Comparison of ENCODE assay signal across 28 cellular contexts in the genomic region with DNA sequence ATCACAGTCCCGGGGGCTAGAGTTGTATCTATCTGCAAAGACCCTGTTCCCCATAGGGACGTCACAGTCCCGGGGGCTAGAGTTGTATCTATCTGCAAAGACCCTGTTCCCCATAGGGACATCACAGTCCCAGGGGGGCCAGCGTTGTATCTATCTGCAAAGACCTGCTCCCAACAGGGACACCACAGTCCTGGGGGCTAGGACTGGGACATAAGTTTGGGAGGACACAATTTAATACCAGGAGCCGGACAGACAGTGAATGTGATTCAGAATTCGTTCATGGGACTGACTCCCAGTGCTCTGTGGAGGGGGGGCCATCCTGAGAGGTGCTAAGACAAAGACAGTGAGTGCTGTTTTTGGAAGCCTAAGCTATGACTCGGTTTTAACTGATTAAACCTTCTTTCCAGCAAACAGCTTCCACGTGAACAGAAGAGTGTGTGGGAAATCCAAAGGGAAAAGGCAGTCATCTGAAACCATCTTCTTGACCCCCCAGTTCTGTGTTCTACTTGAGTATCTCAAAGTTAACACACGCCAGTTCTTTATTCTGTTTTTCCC.
DNase-seq lines count a peak whose midpoint lies in the region; ATAC-seq and TF ChIP-seq lines count a peak whose summit lies in the region.
"Had no signal": no experiment of that assay in that cellular context is flagged by ENCODE, and none has a peak within 500 bp of the region (broad histone marks: within the 10 kb centered on the region; RNA-seq: fewer than 3 reads in every experiment).

No MANE protein-coding gene starts in this region.

- in situ Hi-C loops in brain microvascular endothelial cell (cut with HindIII; ENCODE audit: low pct_ligation_motif_present, low sequenced_read_pairs): no loop called here

- no peak overlapping the region for H3K4me3 Mint-ChIP-seq in activated naive CD8-positive, alpha-beta T cell treated with anti-CD3 and anti-CD28 coated beads, Interleukin-2, amount 10 ng/mL, durations not matched to agents 7 days and 5 days
- no peak overlapping the region for H3K4me3 Mint-ChIP-seq in activated naive CD8-positive, alpha-beta T cell treated with anti-CD3 and anti-CD28 coated beads for 36 hours
- no peak overlapping the region for H3K4me3 Mint-ChIP-seq in nephron progenitor cell
- H3K4me3 Mint-ChIP-seq: activated CD8-positive, alpha-beta memory T cell treated with anti-CD3 and anti-CD28 coated beads, Interleukin-2, amount 10 ng/mL, durations not matched to agents 7 days and 5 days; activated T-cell treated with anti-CD3 and anti-CD28 coated beads, Interleukin-2, amount 50 U/mL, for 4 hours; CD8-positive, alpha-beta T cell; dendritic cell treated with granulocyte-macrophage colony-stimulating factor and Interleukin-4, amounts not matched to agents 40 ng/mL and 50 ng/mL, for 4 days; immature natural killer cell had no signal

- no peak overlapping the region for H3K27ac ChIP-seq in brain microvascular endothelial cell
- H3K27ac ChIP-seq: esophagus squamous epithelium, KMS-11, left ventricle myocardium inferior, PC-9, transverse colon had no signal

- ATAC-seq in activated naive CD8-positive, alpha-beta T cell treated with anti-CD3 and anti-CD28 coated beads, Interleukin-2, amount 10 ng/mL, durations not matched to agents 7 days and 5 days (ENCODE audit: low read depth): no peak
- ATAC-seq: activated CD8-positive, alpha-beta memory T cell treated with anti-CD3 and anti-CD28 coated beads, Interleukin-2, amount 10 ng/mL, durations not matched to agents 7 days and 5 days; activated T-cell treated with anti-CD3 and anti-CD28 coated beads, Interleukin-2, amount 50 U/mL, for 4 hours; CD8-positive, alpha-beta T cell; sciatic nerve had no signal

- TF ChIP-seq CTCF in brain microvascular endothelial cell (IDR thresholded peaks at IDR 0.05; ENCODE audit: low read depth, low read length, missing control alignments): no peak
- no peak for TF ChIP-seq CTCF in nephron progenitor cell (IDR thresholded peaks at IDR 0.05)

- POLR2A ChIA-PET in activated naive CD8-positive, alpha-beta T cell treated with anti-CD3 and anti-CD28 coated beads, Interleukin-2, amount 10 ng/mL, durations not matched to agents 7 days and 5 days (lab: Charles Lee): no interaction called here

- no peaks in the 10 kb centered on the region for H3K36me3 ChIP-seq in brain microvascular endothelial cell (replicated peaks)
- H3K36me3 ChIP-seq: esophagus squamous epithelium, left ventricle myocardium inferior, transverse colon had no signal

- H3K36me3 Mint-ChIP-seq in activated naive CD8-positive, alpha-beta T cell treated with anti-CD3 and anti-CD28 coated beads, Interleukin-2, amount 10 ng/mL, durations not matched to agents 7 days and 5 days: no peaks in the 10 kb centered on the region
- no peaks in the 10 kb centered on the region for H3K36me3 Mint-ChIP-seq in activated naive CD8-positive, alpha-beta T cell treated with anti-CD3 and anti-CD28 coated beads for 36 hours
- no peaks in the 10 kb centered on the region for H3K36me3 Mint-ChIP-seq in nephron progenitor cell (ENCODE audit: low read depth)
- H3K36me3 Mint-ChIP-seq: activated CD8-positive, alpha-beta memory T cell treated with anti-CD3 and anti-CD28 coated beads, Interleukin-2, amount 10 ng/mL, durations not matched to agents 7 days and 5 days; CD8-positive, alpha-beta T cell; immature natural killer cell had no signal

- H3K4me3 ChIP-seq in brain microvascular endothelial cell (ENCODE audit: low read depth, low read length): no peak overlapping the region
- H3K4me3 ChIP-seq: esophagus squamous epithelium, left ventricle myocardium inferior, PC-9, transverse colon had no signal

- peak; percentile 8 for DNase-seq in activated naive CD8-positive, alpha-beta T cell treated with anti-CD3 and anti-CD28 coated beads, Interleukin-2, amount 10 ng/mL, durations not matched to agents 7 days and 5 days
- DNase-seq in activated naive CD8-positive, alpha-beta T cell treated with anti-CD3 and anti-CD28 coated beads for 36 hours: no peak
- DNase-seq in brain microvascular endothelial cell (peak; percentile 5), nephron progenitor cell (no peak), islet precursor cell (no peak), retina (no peak), mucosa of gallbladder (ENCODE audit: low spot score) (no peak)
- no peak for DNase-seq in stimulated activated naive CD4-positive, alpha-beta T cell (lab: John Stamatoyannopoulos, UW)
- DNase-seq: 8988T; activated CD4-positive, alpha-beta T cell treated with anti-CD3 and anti-CD28 coated beads, Interleukin-2, amount 50 U/mL, for 4 hours; activated CD8-positive, alpha-beta memory T cell treated with anti-CD3 and anti-CD28 coated beads, Interleukin-2, amount 10 ng/mL, durations not matched to agents 7 days and 5 days; activated T-cell treated with anti-CD3 and anti-CD28 coated beads, Interleukin-2, amount 50 U/mL, for 4 hours; CD8-positive, alpha-beta T cell; esophagus squamous epithelium; HCEC 1CT; hypothalamus; immature natural killer cell; left ventricle myocardium inferior; mesendoderm; NCI-H2029 treated with DMSO at 0.1 percent for 48 hours; NCI-H69; PC-9; SK-N-SH; stimulated activated CD4-positive, alpha-beta T cell treated with anti-CD3 and anti-CD28 coated beads, Interleukin-4, amount 100 ng/mL, for 24 hours; transverse colon had no signal

- H3K27me3 Mint-ChIP-seq in activated naive CD8-positive, alpha-beta T cell treated with anti-CD3 and anti-CD28 coated beads, Interleukin-2, amount 10 ng/mL, durations not matched to agents 7 days and 5 days: peaks cover 38% of the 10 kb centered on the region
- peaks cover 52% of the 10 kb centered on the region for H3K27me3 Mint-ChIP-seq in activated naive CD8-positive, alpha-beta T cell treated with anti-CD3 and anti-CD28 coated beads for 36 hours
- H3K27me3 Mint-ChIP-seq in nephron progenitor cell (ENCODE audit: low read depth, poor library complexity): no peaks in the 10 kb centered on the region

- no peaks in the 10 kb centered on the region for H3K27me3 ChIP-seq in brain microvascular endothelial cell (replicated peaks)
- H3K27me3 ChIP-seq: esophagus squamous epithelium, transverse colon had no signal

- H3K9me3 Mint-ChIP-seq in activated naive CD8-positive, alpha-beta T cell treated with anti-CD3 and anti-CD28 coated beads, Interleukin-2, amount 10 ng/mL, durations not matched to agents 7 days and 5 days: no peaks in the 10 kb centered on the region
- H3K9me3 Mint-ChIP-seq in activated naive CD8-positive, alpha-beta T cell treated with anti-CD3 and anti-CD28 coated beads for 36 hours: no peaks in the 10 kb centered on the region
- no peaks in the 10 kb centered on the region for H3K9me3 Mint-ChIP-seq in nephron progenitor cell
- H3K9me3 Mint-ChIP-seq: activated T-cell treated with anti-CD3 and anti-CD28 coated beads, Interleukin-2, amount 50 U/mL, for 4 hours; CD8-positive, alpha-beta T cell; dendritic cell treated with granulocyte-macrophage colony-stimulating factor and Interleukin-4, amounts not matched to agents 40 ng/mL and 50 ng/mL, for 4 days; immature natural killer cell had no signal

- peak overlapping the region; percentile 41 for H3K27ac Mint-ChIP-seq in activated naive CD8-positive, alpha-beta T cell treated with anti-CD3 and anti-CD28 coated beads, Interleukin-2, amount 10 ng/mL, durations not matched to agents 7 days and 5 days
- no peak overlapping the region for H3K27ac Mint-ChIP-seq in activated naive CD8-positive, alpha-beta T cell treated with anti-CD3 and anti-CD28 coated beads for 36 hours
- peak overlapping the region; percentile 19 for H3K27ac Mint-ChIP-seq in nephron progenitor cell
- H3K27ac Mint-ChIP-seq: activated CD8-positive, alpha-beta memory T cell treated with anti-CD3 and anti-CD28 coated beads, Interleukin-2, amount 10 ng/mL, durations not matched to agents 7 days and 5 days; CD8-positive, alpha-beta T cell; dendritic cell treated with granulocyte-macrophage colony-stimulating factor and Interleukin-4, amounts not matched to agents 40 ng/mL and 50 ng/mL, for 4 days; immature natural killer cell had no signal

- H3K4me1 Mint-ChIP-seq in activated naive CD8-positive, alpha-beta T cell treated with anti-CD3 and anti-CD28 coated beads, Interleukin-2, amount 10 ng/mL, durations not matched to agents 7 days and 5 days: no peaks in the 10 kb centered on the region
- H3K4me1 Mint-ChIP-seq in activated naive CD8-positive, alpha-beta T cell treated with anti-CD3 and anti-CD28 coated beads for 36 hours: peaks cover 2% of the 10 kb centered on the region
- peaks cover 60% of the 10 kb centered on the region for H3K4me1 Mint-ChIP-seq in nephron progenitor cell
- H3K4me1 Mint-ChIP-seq: activated CD8-positive, alpha-beta memory T cell treated with anti-CD3 and anti-CD28 coated beads, Interleukin-2, amount 10 ng/mL, durations not matched to agents 7 days and 5 days had no signal

Comparison
In these comparisons a context has a peak if more than half of its experiments do, and no peak if none do; other contexts are left out.
1. DNase-seq: peak in activated naive CD8-positive, alpha-beta T cell treated with anti-CD3 and anti-CD28 coated beads, Interleukin-2, amount 10 ng/mL, durations not matched to agents 7 days and 5 days (single experiment) and brain microvascular endothelial cell (single experiment); none in activated naive CD8-positive, alpha-beta T cell treated with anti-CD3 and anti-CD28 coated beads for 36 hours (single experiment), nephron progenitor cell (single experiment), islet precursor cell (single experiment), retina (single experiment), stimulated activated naive CD4-positive, alpha-beta T cell (0 of 6) and mucosa of gallbladder (single experiment).